In genomic region chr7:38191791-38192190, GRCh38 we compare ENCODE assay signal across 18 cellular contexts.
"Had no signal": no experiment of that assay in that cellular context is flagged by ENCODE, and none has a peak within 500 bp of the region (broad histone marks: within the 10 kb centered on the region; RNA-seq: fewer than 3 reads in every experiment).

No MANE protein-coding gene starts in this region.

- H3K36me3 ChIP-seq: thoracic aorta had no signal

- H3K4me3 ChIP-seq: dorsolateral prefrontal cortex, thoracic aorta had no signal

- ATAC-seq: left lobe of liver; stimulated activated naive B cell treated with anti-CD40 and anti-IgM and Interleukin-4, amounts not matched to agents 10 μg/mL and 1 μg/mL and 100 μg/mL, for 72 hours had no signal

- H3K27ac Mint-ChIP-seq: activated naive CD8-positive, alpha-beta T cell treated with anti-CD3 and anti-CD28 coated beads for 36 hours; activated T-helper 1 cell treated with anti-CD3 and anti-CD28 coated beads, Interleukin-12 subunit alpha, Interleukin-12 subunit beta, Interleukin-2, Interleukin-4 antibody, amounts not matched to agents 30 ng/mL and 10 ng/mL and 1 ng/mL, durations not matched to agents 14 hours and 24 hours and 36 hours; brain; progenitor cell of endocrine pancreas; stimulated activated naive B cell treated with anti-CD40 and anti-IgM and Interleukin-4, amounts not matched to agents 10 μg/mL and 1 μg/mL and 100 μg/mL, for 72 hours had no signal

- H3K27me3 Mint-ChIP-seq: activated naive CD8-positive, alpha-beta T cell treated with anti-CD3 and anti-CD28 coated beads for 36 hours; brain; progenitor cell of endocrine pancreas; stimulated activated naive B cell treated with anti-CD40 and anti-IgM and Interleukin-4, amounts not matched to agents 10 μg/mL and 1 μg/mL and 100 μg/mL, for 72 hours had no signal

- DNase-seq: activated CD4-positive, alpha-beta T cell treated with anti-CD3 and anti-CD28 coated beads, Interleukin-2, amount 50 U/mL, for 1 hour; activated CD4-positive, CD25-positive, alpha-beta regulatory T cell; activated gamma-delta T cell treated with Interleukin-2 at 50 U/mL for 16 hours; activated naive CD8-positive, alpha-beta T cell treated with anti-CD3 and anti-CD28 coated beads for 36 hours; caudate nucleus; dorsolateral prefrontal cortex; foreskin melanocyte; kidney; mammary epithelial cell; midbrain; stimulated activated naive B cell treated with anti-CD40 and anti-IgM and Interleukin-4, amounts not matched to agents 10 μg/mL and 1 μg/mL and 100 μg/mL, for 72 hours; T-helper 9 cell had no signal

- H3K27ac ChIP-seq: dorsolateral prefrontal cortex, thoracic aorta had no signal

- H3K4me3 Mint-ChIP-seq: activated naive CD8-positive, alpha-beta T cell treated with anti-CD3 and anti-CD28 coated beads for 36 hours; activated T-helper 1 cell treated with anti-CD3 and anti-CD28 coated beads, Interleukin-12 subunit alpha, Interleukin-12 subunit beta, Interleukin-2, Interleukin-4 antibody, amounts not matched to agents 30 ng/mL and 10 ng/mL and 1 ng/mL, durations not matched to agents 14 hours and 24 hours and 36 hours; brain; neural crest cell; stimulated activated naive B cell treated with anti-CD40 and anti-IgM and Interleukin-4, amounts not matched to agents 10 μg/mL and 1 μg/mL and 100 μg/mL, for 72 hours had no signal
